In genomic region chr5:109252731-109253130, GRCh38 we compare ENCODE assay signal across 28 cellular contexts.
"Had no signal": no experiment of that assay in that cellular context is flagged by ENCODE, and none has a peak within 500 bp of the region (broad histone marks: within the 10 kb centered on the region; RNA-seq: fewer than 3 reads in every experiment).

No MANE protein-coding gene starts in this region.

- DNase-seq: activated CD4-positive, alpha-beta memory T cell treated with anti-CD3 and anti-CD28 coated beads for 36 hours; activated CD4-positive, alpha-beta T cell treated with anti-CD3 and anti-CD28 coated beads for 36 hours; activated CD4-positive, alpha-beta T cell treated with anti-CD3 and anti-CD28 coated beads, Interleukin-2, amount 10 ng/mL, durations not matched to agents 24 days and 14 days; activated CD4-positive, CD25-positive, alpha-beta regulatory T cell; activated CD4-positive, CD25-positive, alpha-beta regulatory T cell treated with anti-CD3 and anti-CD28 coated beads, Interleukin-2, amount 50 U/mL, for 72 hours; activated CD8-positive, alpha-beta memory T cell treated with anti-CD3 and anti-CD28 coated beads, Interleukin-2, amount 10 ng/mL, durations not matched to agents 7 days and 5 days; activated CD8-positive, alpha-beta memory T cell treated with anti-CD3 and anti-CD28 coated beads, Interleukin-2, amount 50 U/mL, for 4 hours; activated CD8-positive, alpha-beta T cell treated with anti-CD3 and anti-CD28 coated beads, Interleukin-2, amount 10 ng/mL, durations not matched to agents 7 days and 5 days; activated effector memory CD4-positive, alpha-beta T cell treated with anti-CD3 and anti-CD28 coated beads, Interleukin-2, amount 50 U/mL, for 16 hours; activated naive CD4-positive, alpha-beta T cell treated with anti-CD3 and anti-CD28 coated beads for 36 hours; activated naive CD8-positive, alpha-beta T cell treated with anti-CD3 and anti-CD28 coated beads for 36 hours; activated T-cell treated with anti-CD3 and anti-CD28 coated beads, Interleukin-2, amount 50 U/mL, for 1 hour; activated T-cell treated with anti-CD3 and anti-CD28 coated beads, Interleukin-2, amount 50 U/mL, for 48 hours; amniotic stem cell; brain microvascular endothelial cell; dorsolateral prefrontal cortex; effector memory CD4-positive, alpha-beta T cell; erythroblast; esophagus squamous epithelium; foreskin melanocyte; T-helper 2 cell had no signal

- H3K27ac Mint-ChIP-seq: activated CD4-positive, alpha-beta memory T cell treated with anti-CD3 and anti-CD28 coated beads for 36 hours; activated CD4-positive, alpha-beta T cell treated with anti-CD3 and anti-CD28 coated beads for 36 hours; activated CD4-positive, alpha-beta T cell treated with anti-CD3 and anti-CD28 coated beads, Interleukin-2, amount 10 ng/mL, durations not matched to agents 24 days and 14 days; activated CD8-positive, alpha-beta memory T cell treated with anti-CD3 and anti-CD28 coated beads, Interleukin-2, amount 10 ng/mL, durations not matched to agents 7 days and 5 days; activated CD8-positive, alpha-beta T cell treated with anti-CD3 and anti-CD28 coated beads, Interleukin-2, amount 10 ng/mL, durations not matched to agents 7 days and 5 days; activated naive CD4-positive, alpha-beta T cell treated with anti-CD3 and anti-CD28 coated beads for 36 hours; activated naive CD4-positive, alpha-beta T cell treated with anti-CD3 and anti-CD28 coated beads, Interleukin-2, amount 50 U/mL, for 24 hours; activated naive CD8-positive, alpha-beta T cell treated with anti-CD3 and anti-CD28 coated beads for 36 hours; activated T-helper 1 cell treated with anti-CD3 and anti-CD28 coated beads, Interleukin-12 subunit alpha, Interleukin-12 subunit beta, Interleukin-2, Interleukin-4 antibody, amounts not matched to agents 30 ng/mL and 10 ng/mL and 1 ng/mL, durations not matched to agents 14 hours and 24 hours and 36 hours; activated T-helper 2 cell treated with anti-CD3 and anti-CD28 coated beads, Interferon-gamma antibody, Interleukin-2, Interleukin-4, amounts not matched to agents 10 μg/mL and 5 μg/mL and 100 μg/mL, durations not matched to agents 14 hours and 24 hours and 36 hours; dendritic cell treated with granulocyte-macrophage colony-stimulating factor and Interleukin-4, amounts not matched to agents 40 ng/mL and 50 ng/mL, for 4 days had no signal

- H3K9me3 Mint-ChIP-seq: activated CD4-positive, alpha-beta memory T cell treated with anti-CD3 and anti-CD28 coated beads for 36 hours; activated CD4-positive, alpha-beta T cell treated with anti-CD3 and anti-CD28 coated beads, Interleukin-2, amount 10 ng/mL, durations not matched to agents 24 days and 14 days; activated naive CD4-positive, alpha-beta T cell treated with anti-CD3 and anti-CD28 coated beads for 36 hours; activated naive CD8-positive, alpha-beta T cell treated with anti-CD3 and anti-CD28 coated beads for 36 hours; activated T-helper 2 cell treated with anti-CD3 and anti-CD28 coated beads, Interferon-gamma antibody, Interleukin-2, Interleukin-4, amounts not matched to agents 10 μg/mL and 5 μg/mL and 100 μg/mL, durations not matched to agents 14 hours and 24 hours and 36 hours; dendritic cell treated with granulocyte-macrophage colony-stimulating factor and Interleukin-4, amounts not matched to agents 40 ng/mL and 50 ng/mL, for 4 days had no signal

- H3K27ac ChIP-seq: brain microvascular endothelial cell, coronary artery, dorsolateral prefrontal cortex, esophagus squamous epithelium, gastroesophageal sphincter had no signal

- H3K4me1 Mint-ChIP-seq: activated CD4-positive, alpha-beta T cell treated with anti-CD3 and anti-CD28 coated beads for 36 hours; activated CD4-positive, alpha-beta T cell treated with anti-CD3 and anti-CD28 coated beads, Interleukin-2, amount 10 ng/mL, durations not matched to agents 24 days and 14 days; activated CD8-positive, alpha-beta memory T cell treated with anti-CD3 and anti-CD28 coated beads, Interleukin-2, amount 10 ng/mL, durations not matched to agents 7 days and 5 days; activated naive CD4-positive, alpha-beta T cell treated with anti-CD3 and anti-CD28 coated beads, Interleukin-2, amount 50 U/mL, for 24 hours; activated naive CD8-positive, alpha-beta T cell treated with anti-CD3 and anti-CD28 coated beads for 36 hours; central memory CD8-positive, alpha-beta T cell had no signal

- H3K4me1 ChIP-seq: esophagus squamous epithelium, gastroesophageal sphincter had no signal

- H3K4me3 ChIP-seq: coronary artery, dorsolateral prefrontal cortex, esophagus squamous epithelium, gastroesophageal sphincter had no signal

- H3K27me3 Mint-ChIP-seq: activated CD4-positive, alpha-beta memory T cell treated with anti-CD3 and anti-CD28 coated beads for 36 hours; activated CD4-positive, alpha-beta T cell treated with anti-CD3 and anti-CD28 coated beads for 36 hours; activated CD4-positive, alpha-beta T cell treated with anti-CD3 and anti-CD28 coated beads, Interleukin-2, amount 10 ng/mL, durations not matched to agents 24 days and 14 days; activated CD8-positive, alpha-beta memory T cell treated with anti-CD3 and anti-CD28 coated beads, Interleukin-2, amount 10 ng/mL, durations not matched to agents 7 days and 5 days; activated naive CD4-positive, alpha-beta T cell treated with anti-CD3 and anti-CD28 coated beads, Interleukin-2, amount 50 U/mL, for 24 hours; activated naive CD8-positive, alpha-beta T cell treated with anti-CD3 and anti-CD28 coated beads for 36 hours; central memory CD8-positive, alpha-beta T cell; dendritic cell treated with granulocyte-macrophage colony-stimulating factor and Interleukin-4, amounts not matched to agents 40 ng/mL and 50 ng/mL, for 4 days had no signal

- H3K4me3 Mint-ChIP-seq: activated CD4-positive, alpha-beta memory T cell treated with anti-CD3 and anti-CD28 coated beads for 36 hours; activated CD4-positive, alpha-beta T cell treated with anti-CD3 and anti-CD28 coated beads for 36 hours; activated CD4-positive, alpha-beta T cell treated with anti-CD3 and anti-CD28 coated beads, Interleukin-2, amount 10 ng/mL, durations not matched to agents 24 days and 14 days; activated CD8-positive, alpha-beta memory T cell treated with anti-CD3 and anti-CD28 coated beads, Interleukin-2, amount 10 ng/mL, durations not matched to agents 7 days and 5 days; activated CD8-positive, alpha-beta T cell treated with anti-CD3 and anti-CD28 coated beads, Interleukin-2, amount 10 ng/mL, durations not matched to agents 7 days and 5 days; activated naive CD4-positive, alpha-beta T cell treated with anti-CD3 and anti-CD28 coated beads for 36 hours; activated naive CD4-positive, alpha-beta T cell treated with anti-CD3 and anti-CD28 coated beads, Interleukin-2, amount 50 U/mL, for 24 hours; activated naive CD8-positive, alpha-beta T cell treated with anti-CD3 and anti-CD28 coated beads for 36 hours; activated T-helper 1 cell treated with anti-CD3 and anti-CD28 coated beads, Interleukin-12 subunit alpha, Interleukin-12 subunit beta, Interleukin-2, Interleukin-4 antibody, amounts not matched to agents 30 ng/mL and 10 ng/mL and 1 ng/mL, durations not matched to agents 14 hours and 24 hours and 36 hours; central memory CD8-positive, alpha-beta T cell; dendritic cell treated with granulocyte-macrophage colony-stimulating factor and Interleukin-4, amounts not matched to agents 40 ng/mL and 50 ng/mL, for 4 days had no signal

- H3K36me3 Mint-ChIP-seq: activated CD4-positive, alpha-beta memory T cell treated with anti-CD3 and anti-CD28 coated beads for 36 hours; activated CD8-positive, alpha-beta memory T cell treated with anti-CD3 and anti-CD28 coated beads, Interleukin-2, amount 10 ng/mL, durations not matched to agents 7 days and 5 days had no signal

- H3K9me3 ChIP-seq: esophagus squamous epithelium, gastroesophageal sphincter had no signal

- H3K36me3 ChIP-seq: brain microvascular endothelial cell, esophagus squamous epithelium, gastroesophageal sphincter had no signal

- H3K27me3 ChIP-seq: brain microvascular endothelial cell, dorsolateral prefrontal cortex, esophagus squamous epithelium, gastroesophageal sphincter had no signal

- ATAC-seq: activated CD4-positive, alpha-beta T cell treated with anti-CD3 and anti-CD28 coated beads for 36 hours; activated CD8-positive, alpha-beta memory T cell treated with anti-CD3 and anti-CD28 coated beads, Interleukin-2, amount 10 ng/mL, durations not matched to agents 7 days and 5 days; activated CD8-positive, alpha-beta T cell treated with anti-CD3 and anti-CD28 coated beads, Interleukin-2, amount 10 ng/mL, durations not matched to agents 7 days and 5 days; gastroesophageal sphincter had no signal
